In the genomic region with DNA sequence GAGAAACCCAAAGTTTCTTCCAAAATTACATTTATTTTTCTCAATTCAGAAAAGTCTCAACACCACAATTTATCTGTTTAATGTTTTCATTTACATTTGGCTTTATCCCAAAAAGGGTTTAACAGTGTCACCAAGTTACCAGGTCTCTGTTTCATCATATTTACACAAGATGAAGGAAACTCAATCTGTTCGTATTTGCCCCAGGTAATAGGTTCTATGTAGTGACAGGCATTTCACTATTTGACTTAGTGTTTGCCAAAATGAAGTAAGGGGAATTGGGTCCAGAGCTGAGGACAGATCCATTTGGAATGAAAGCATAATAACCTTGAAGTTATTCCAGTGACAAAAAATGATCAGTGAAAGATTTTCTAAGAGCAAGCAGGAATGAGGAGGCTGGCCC, we compare ENCODE assay signal across 8 cellular contexts. TPM values are rescaled to one million over a fixed set of nuclear protein-coding genes. Genes with fewer than 3 reads are reported as not detected.
DNase-seq lines count a peak whose midpoint lies in the region; ATAC-seq, FAIRE-seq and TF ChIP-seq lines count a peak whose summit lies in the region.

No MANE protein-coding gene starts in this region.

- H2AFZ ChIP-seq in GM23338 = no peak overlapping the region
- H2AFZ ChIP-seq in MM.1S (ENCODE audit: low read length) = no peak overlapping the region

- WGBS in A549 (ENCODE audit: missing lambda C conversion rate) = 11% methylated on average over 1 of the region's 1 CpG
- 37% methylated on average over 1 of the region's 1 CpG for WGBS in prostate gland

- DNase-seq in A549 (ENCODE audit: low read depth in 1 of 2, low spot score in 1 of 2) (no peak), GM23338 (ENCODE audit: low spot score) (no peak), chondrocyte (ENCODE audit: low spot score) (no peak), prostate gland (ENCODE audit: low spot score) (no peak), MM.1S (no peak), GM10248 (ENCODE audit: extremely low spot score) (no peak), germinal center (ENCODE audit: low spot score) (no peak)

- H3K9me2 ChIP-seq in GM23338 (ENCODE audit: insufficient read depth) (peaks cover 8% of the 10 kb centered on the region; the same call in 1 of the 2 replicates), MM.1S (replicated peaks; ENCODE audit: insufficient read depth, low read length) (no peaks in the 10 kb centered on the region)

- H3K27me3 Mint-ChIP-seq in GM23338 (ENCODE audit: insufficient read depth, low read depth, poor library complexity) = peaks cover 14% of the 10 kb centered on the region
- no peaks in the 10 kb centered on the region for H3K27me3 Mint-ChIP-seq in chondrocyte (ENCODE audit: low read depth)

- H3K4me1 ChIP-seq in A549 (peaks cover 28% of the 10 kb centered on the region), GM23338 (ENCODE audit: insufficient read depth) (peaks cover 18% of the 10 kb centered on the region), prostate gland (replicated peaks) (peaks cover 7% of the 10 kb centered on the region), MM.1S (ENCODE audit: low read length) (no peaks in the 10 kb centered on the region)

- no peak for TF ChIP-seq CTCF in A549 (IDR thresholded peaks at IDR 0.05)
- no peak for TF ChIP-seq CTCF in GM23338 (conservative IDR thresholded peaks at IDR 0.05; ENCODE audit: low read depth in 2 of 2)
- no peak for TF ChIP-seq CTCF in chondrocyte (IDR thresholded peaks at IDR 0.05)
- TF ChIP-seq CTCF in prostate gland (IDR thresholded peaks at IDR 0.05) = no peak
- TF ChIP-seq CTCF in MM.1S (IDR thresholded peaks at IDR 0.05; ENCODE audit: low read length) = no peak
- no peak for TF ChIP-seq CTCF in GM10248 (IDR thresholded peaks at IDR 0.05; ENCODE audit: control extremely low read depth, extremely low read depth, low read depth, missing control alignments)

- H3K27ac ChIP-seq in A549 (peak overlapping the region; percentile 60 to 75), GM23338 (ENCODE audit: low read depth) (peak overlapping the region; percentile 68), prostate gland (peak overlapping the region; percentile 55 to 62), MM.1S (ENCODE audit: low read length) (no peak overlapping the region)

- H3K4me3 Mint-ChIP-seq in GM23338 (no peak overlapping the region), chondrocyte (ENCODE audit: unreplicated experiment) (no peak overlapping the region)

- FAIRE-seq in A549 (lab: Jason Lieb, UNC) = no peak

- H3K4me1 Mint-ChIP-seq in GM23338 (peaks cover 30% of the 10 kb centered on the region), chondrocyte (ENCODE audit: low read depth) (peaks cover 48% of the 10 kb centered on the region)

- no peaks in the 10 kb centered on the region for H3K79me2 ChIP-seq in GM23338 (replicated peaks; ENCODE audit: insufficient read depth)
- no peaks in the 10 kb centered on the region for H3K79me2 ChIP-seq in MM.1S (ENCODE audit: low read length)

- no peak for TF ChIP-seq RAD21 in A549 (conservative IDR thresholded peaks at IDR 0.05 in 1 of 2, IDR thresholded peaks at IDR 0.05 in 1 of 2)

- CTCF ChIA-PET in A549 (lab: Yijun Ruan, JAX) = interaction anchor here (0.7 to 15.7 kb wide), 38 partner anchors 9 to 825 kb away, joined by 3 to 352 read pairs (median 10); partner anchors contain the start of genes ITGB5 and MUC13
- CTCF ChIA-PET in GM10248 (lab: Yijun Ruan, JAX) = interaction anchor here (1.1 to 6.9 kb wide), 29 partner anchors 7 to 824 kb away, joined by 3 to 215 read pairs (median 6); no protein-coding TSS in a partner anchor

- no peak overlapping the region for H3K4me3 ChIP-seq in A549
- no peak overlapping the region for H3K4me3 ChIP-seq in GM23338
- H3K4me3 ChIP-seq in prostate gland = no peak overlapping the region
- no peak overlapping the region for H3K4me3 ChIP-seq in MM.1S (ENCODE audit: low read length)

- POLR2A ChIA-PET in A549 (lab: Yijun Ruan, JAX) (interaction anchor here (0.9 to 1.7 kb wide), 3 partner anchors 117 to 139 kb away, joined by 3 to 10 read pairs (median 4); partner anchors contain the start of gene ITGB5), GM10248 (lab: Yijun Ruan, JAX) (no interaction called here)

- H3K9me3 ChIP-seq in A549 (no peaks in the 10 kb centered on the region), prostate gland (no peaks in the 10 kb centered on the region), MM.1S (replicated peaks; ENCODE audit: insufficient read depth, low read length) (no peaks in the 10 kb centered on the region)

- H3K9me3 Mint-ChIP-seq in GM23338 (no peaks in the 10 kb centered on the region; the same call in 2 of the 3 replicates), chondrocyte (ENCODE audit: low read depth) (no peaks in the 10 kb centered on the region)

- no peak for TF ChIP-seq POLR2A in A549 (IDR thresholded peaks at IDR 0.05; ENCODE audit: low read length)
- no peak for TF ChIP-seq POLR2A in prostate gland (IDR thresholded peaks at IDR 0.05)

- no peaks in the 10 kb centered on the region for H3K27me3 ChIP-seq in GM23338 (ENCODE audit: insufficient read depth)
- no peaks in the 10 kb centered on the region for H3K27me3 ChIP-seq in prostate gland (replicated peaks; ENCODE audit: insufficient read depth)
- H3K27me3 ChIP-seq in MM.1S (replicated peaks; ENCODE audit: insufficient read depth, low read length) = no peaks in the 10 kb centered on the region

- H3K9ac ChIP-seq in MM.1S (ENCODE audit: low read length) = no peak overlapping the region

- no peak overlapping the region for H3K27ac Mint-ChIP-seq in GM23338
- peak overlapping the region; percentile 10 for H3K27ac Mint-ChIP-seq in chondrocyte (ENCODE audit: unreplicated experiment)

- peaks cover 21% of the 10 kb centered on the region; the same call in 1 of the 2 replicates for H3F3A ChIP-seq in GM23338 (replicated peaks; ENCODE audit: low read depth)
- H3F3A ChIP-seq in MM.1S (ENCODE audit: insufficient read depth, low read length) = no peaks in the 10 kb centered on the region

- no peaks in the 10 kb centered on the region for H4K20me1 ChIP-seq in GM23338 (replicated peaks; ENCODE audit: insufficient read depth)
- H4K20me1 ChIP-seq in MM.1S (ENCODE audit: insufficient read depth, low read length) = no peaks in the 10 kb centered on the region

- no peak for ATAC-seq in A549
- ATAC-seq in GM23338 = no peak
- no peak for ATAC-seq in GM21390 (IDR thresholded peaks at IDR 0.05; ENCODE audit: unreplicated experiment)

- no peak for TF ChIP-seq EP300 in A549 (IDR thresholded peaks at IDR 0.05)

- intact Hi-C loops in prostate gland (cut with DNase I) = loop anchor here (1.0 to 10.0 kb wide), 2 partner anchors 139 to 673 kb away; no protein-coding TSS in a partner anchor

- peaks cover 43% of the 10 kb centered on the region for H3K36me3 Mint-ChIP-seq in GM23338 (ENCODE audit: low read depth)
- peaks cover 30% of the 10 kb centered on the region for H3K36me3 Mint-ChIP-seq in chondrocyte (ENCODE audit: low read depth)

- H3K4me2 ChIP-seq in A549 (peak overlapping the region; percentile 58), GM23338 (no peak overlapping the region), MM.1S (ENCODE audit: low read depth, low read length) (no peak overlapping the region)

- H3K36me3 ChIP-seq in GM23338 (ENCODE audit: insufficient read depth) (0 out of 2 replicates have a peak, but pooled peaks cover 19% of the 10 kb centered on the region), prostate gland (no peaks in the 10 kb centered on the region), MM.1S (replicated peaks; ENCODE audit: insufficient read depth, low read length) (no peaks in the 10 kb centered on the region)

TF ChIP-seq in A549, 52 proteins besides CTCF, POLR2A, EP300 and RAD21 (continues in another document):
- TF ChIP-seq CHD2 (IDR thresholded peaks at IDR 0.05; ENCODE audit: low read length, partially characterized antibody) (no peak), RCOR1 (IDR thresholded peaks at IDR 0.05; ENCODE audit: low read depth, low read length) (no peak), FOXS1 (CRISPR knock-in tag; IDR thresholded peaks at IDR 0.05) (no peak), MAFK (IDR thresholded peaks at IDR 0.05; ENCODE audit: partially characterized antibody) (no peak), HOXB5 (CRISPR knock-in tag; IDR thresholded peaks at IDR 0.05) (no peak), RFX5 (IDR thresholded peaks at IDR 0.05) (no peak), HOXA7 (CRISPR knock-in tag; IDR thresholded peaks at IDR 0.05) (no peak), FOSL2 (IDR thresholded peaks at IDR 0.05) (no peak), FOSL2 (CRISPR knock-in tag; IDR thresholded peaks at IDR 0.05) (no peak), JUNB (IDR thresholded peaks at IDR 0.05) (no peak), CBX8 (IDR thresholded peaks at IDR 0.05) (no peak), ZC3H11A (IDR thresholded peaks at IDR 0.05) (no peak), BHLHE40 (IDR thresholded peaks at IDR 0.05; ENCODE audit: low read depth, low read length) (no peak), NFE2L2 (conservative IDR thresholded peaks at IDR 0.05; ENCODE audit: low read length) (no peak)

TF ChIP-seq in GM23338, 12 proteins besides CTCF, POLR2A, EP300 and RAD21 (continues in another document):
- no peak for TF ChIP-seq JUNB (IDR thresholded peaks at IDR 0.05; ENCODE audit: unreplicated experiment)

RNA-seq across cellular contexts. Expression of gene UMPS, which starts 31.7 kb away (rescaled TPM):
- polyA plus RNA-seq in A549 (2011; rRNA removed) = 54.2 and 64.4 TPM in 2 replicates
- 31.4 and 35.8 TPM in 2 replicates for polyA plus RNA-seq in A549 (2012; cell fraction: cytosol; rRNA removed)
- polyA plus RNA-seq in A549 (2012; cell fraction: nucleus; rRNA removed) = 18.6 and 34.3 TPM in 2 replicates
- 53.0 to 61.8 TPM (median 53.1 TPM) in 3 replicates for polyA plus RNA-seq in A549 (2017; fragmentation: RNase III; extraction: RNeasy Plus Mini Kit Qiagen cat#74134 plus additional on column Dnase treatment)
- polyA minus RNA-seq in A549 (2011; rRNA and poly(A)+ RNA removed) = 48.8 and 63.8 TPM in 2 replicates
- 48.8 and 50.9 TPM in 2 replicates for total RNA-seq in GM23338 (2014; rRNA removed; shearing (Covaris generic))
- 40.2 and 44.1 TPM in 2 replicates for polyA plus RNA-seq in GM23338 (2016; fragmentation: Nextera tagmentation; extraction: Ambion mirVana)
- total RNA-seq in chondrocyte = 16.6 to 24.0 TPM (median 19.4 TPM) in 3 replicates
- total RNA-seq in prostate gland = 10 to 100 TPM; 22.2 to 23.5 TPM
